Comparison of ENCODE assay signal across 1 cellular context in genomic region chr14:58752782-58753181, GRCh38.
A peak's percentile ranks its signal among the peaks of the same experiment; 100 is the strongest.
TF ChIP-seq lines count a peak whose summit lies in the region.

No MANE protein-coding gene starts in this region.

TF ChIP-seq in liver, 16 proteins besides CTCF, POLR2A, EP300 and RAD21 (continued from another document):
- TF ChIP-seq ATF3 (IDR thresholded peaks at IDR 0.05) (no peak), RXRA (IDR thresholded peaks at IDR 0.05) (peak; percentile 71 to 89), YY1 (IDR thresholded peaks at IDR 0.05) (peak; percentile 36), TAF1 (conservative IDR thresholded peaks at IDR 0.05) (no peak), FOXA2 (IDR thresholded peaks at IDR 0.05) (no peak), ZBTB33 (IDR thresholded peaks at IDR 0.05) (no peak), FOXA1 (IDR thresholded peaks at IDR 0.05) (no peak)
TF ChIP-seq in liver: peak in this region for 10.
